In genomic region chr10:72337039-72337629, GRCh38 we compare ENCODE assay signal across 8 cellular contexts. TPM values are rescaled to one million over a fixed set of nuclear protein-coding genes. Genes with fewer than 3 reads are reported as not detected.
DNase-seq lines count a peak whose midpoint lies in the region; TF ChIP-seq lines count a peak whose summit lies in the region.

No MANE protein-coding gene starts in this region.

- H3K36me3 Mint-ChIP-seq in activated CD4-positive, alpha-beta T cell treated with anti-CD3 and anti-CD28 coated beads, Interleukin-2, amount 10 ng/mL, durations not matched to agents 24 days and 14 days (ENCODE audit: low read depth), result peaks cover 41% of the 10 kb centered on the region

- WGBS in liver, result 24% methylated on average over 5 of the region's 5 CpGs

- intact Hi-C loops in activated CD4-positive, alpha-beta T cell treated with anti-CD3 and anti-CD28 coated beads, Interleukin-2, amount 10 ng/mL, durations not matched to agents 24 days and 14 days (cut with micrococcal nuclease), result loop anchor here (2.0 to 10.0 kb wide), 2 partner anchors 210 to 402 kb away; no protein-coding TSS in a partner anchor

- no peaks in the 10 kb centered on the region for H3K27me3 Mint-ChIP-seq in activated CD4-positive, alpha-beta T cell treated with anti-CD3 and anti-CD28 coated beads, Interleukin-2, amount 10 ng/mL, durations not matched to agents 24 days and 14 days

- H3K9me3 ChIP-seq in liver (ENCODE audit: control insufficient read depth in 4 of 4, low read length in 3 of 4), result no peaks in the 10 kb centered on the region

- peaks cover 23 to 50% (median 35%) of the 10 kb centered on the region in 4 donors for H3K4me1 ChIP-seq in liver (ENCODE audit: control insufficient read depth in 4 of 4, insufficient read depth in 4 of 4, low read length in 3 of 4)

- no peaks in the 10 kb centered on the region for H3K27me3 ChIP-seq in liver (ENCODE audit: control insufficient read depth in 4 of 4, insufficient read depth in 4 of 4, low read length in 3 of 4)

- H3K4me3 Mint-ChIP-seq in activated CD4-positive, alpha-beta T cell treated with anti-CD3 and anti-CD28 coated beads, Interleukin-2, amount 10 ng/mL, durations not matched to agents 24 days and 14 days, result peak overlapping the region; percentile 44

- H3K9me3 Mint-ChIP-seq in activated CD4-positive, alpha-beta T cell treated with anti-CD3 and anti-CD28 coated beads, Interleukin-2, amount 10 ng/mL, durations not matched to agents 24 days and 14 days, result no peaks in the 10 kb centered on the region

- peak; percentile 95 for TF ChIP-seq CTCF in coronary artery (IDR thresholded peaks at IDR 0.05)
- peak; percentile 95 for TF ChIP-seq CTCF in liver (IDR thresholded peaks at IDR 0.05; ENCODE audit: low read depth, low read length, missing input control)

- peak overlapping the region in 1 of 2 donors; percentile 19 for H3K9ac ChIP-seq in liver (ENCODE audit: low read depth in 1 of 2, low read length in 2 of 2)

- H3K27ac Mint-ChIP-seq in activated CD4-positive, alpha-beta T cell treated with anti-CD3 and anti-CD28 coated beads, Interleukin-2, amount 10 ng/mL, durations not matched to agents 24 days and 14 days, result peak overlapping the region; percentile 88

- peak; percentile 98 to 99 for TF ChIP-seq RAD21 in liver (IDR thresholded peaks at IDR 0.05)

- peak overlapping the region; percentile 88 to 94 for H3K27ac ChIP-seq in coronary artery
- peak overlapping the region; percentile 74 to 90 for H3K27ac ChIP-seq in liver (ENCODE audit: low read depth in 1 of 2, low read length in 2 of 2)

- DNase-seq in DMS 273 (lab: John Stamatoyannopoulos, UW; ENCODE audit: unreplicated experiment) (peak; percentile 85), DMS 273 treated with DMSO at 0.1 percent for 48 hours (lab: John Stamatoyannopoulos, UW) (no peak), NCI-H2081 treated with DMSO at 0.1 percent for 48 hours (lab: John Stamatoyannopoulos, UW) (peak; percentile 16), coronary artery (ENCODE audit: low spot score) (peak; percentile 90), putamen (ENCODE audit: low spot score) (no peak)
- DNase-seq in activated CD4-positive, alpha-beta T cell treated with anti-CD3 and anti-CD28 coated beads, Interleukin-2, amount 10 ng/mL, durations not matched to agents 24 days and 14 days, result peak; percentile 91
- peak; percentile 87 for DNase-seq in stimulated activated CD8-positive, alpha-beta memory T cell treated with anti-CD3 and anti-CD28 coated beads, Interleukin-4, amount 100 ng/mL, for 48 hours

- peaks cover 2 to 19% (median 9%) of the 10 kb centered on the region in 4 donors for H3K36me3 ChIP-seq in liver (ENCODE audit: control insufficient read depth in 4 of 4, insufficient read depth in 3 of 4, low read depth in 1 of 4, low read length in 3 of 4)

- H3K4me3 ChIP-seq in coronary artery (no peak overlapping the region), liver (ENCODE audit: low read depth in 1 of 3, low read length in 3 of 3) (no peak overlapping the region)

- H3K4me1 Mint-ChIP-seq in activated CD4-positive, alpha-beta T cell treated with anti-CD3 and anti-CD28 coated beads, Interleukin-2, amount 10 ng/mL, durations not matched to agents 24 days and 14 days, result peaks cover 52% of the 10 kb centered on the region

TF ChIP-seq in liver, 16 proteins besides CTCF, POLR2A, EP300 and RAD21:
- TF ChIP-seq HNF4A (conservative IDR thresholded peaks at IDR 0.05), result peak; percentile 52 to 81
- peak; percentile 44 for TF ChIP-seq SP1 (IDR thresholded peaks at IDR 0.05)
- peak; percentile 49 to 66 for TF ChIP-seq RXRA (IDR thresholded peaks at IDR 0.05)
- no peak for TF ChIP-seq ZBTB33 (IDR thresholded peaks at IDR 0.05)
- peak; percentile 65 for TF ChIP-seq NR2F2 (IDR thresholded peaks at IDR 0.05)
- TF ChIP-seq EGR1 (IDR thresholded peaks at IDR 0.05; ENCODE audit: low read depth in 2 of 2), result no peak
TF ChIP-seq in liver: peak in this region for 4.

RNA-seq across cellular contexts. Expression of gene DNAJB12, which starts 17.6 kb away (rescaled TPM):
- total RNA-seq in activated CD4-positive, alpha-beta T cell treated with anti-CD3 and anti-CD28 coated beads, Interleukin-2, amount 10 ng/mL, durations not matched to agents 24 days and 14 days, result 32.5 and 35.1 TPM in 2 replicates
- total RNA-seq in liver, result 10 to 100 TPM; 17.5 to 22.0 TPM
- 10 to 100 TPM; 15.9 to 20.3 TPM for polyA plus RNA-seq in liver

Comparison
In these comparisons a context has a peak if more than half of its experiments do, and no peak if none do; other contexts are left out.
1. DNase-seq: peak in DMS 273 (single experiment), NCI-H2081 treated with DMSO at 0.1 percent for 48 hours (single experiment), activated CD4-positive, alpha-beta T cell treated with anti-CD3 and anti-CD28 coated beads, Interleukin-2, amount 10 ng/mL, durations not matched to agents 24 days and 14 days (single experiment), coronary artery (single experiment) and stimulated activated CD8-positive, alpha-beta memory T cell treated with anti-CD3 and anti-CD28 coated beads, Interleukin-4, amount 100 ng/mL, for 48 hours (single experiment); none in DMS 273 treated with DMSO at 0.1 percent for 48 hours (single experiment) and putamen (single experiment).